In genomic region chr7:30743371-30744074, GRCh38 we compare ENCODE assay signal across 11 cellular contexts. TPM values are rescaled to one million over a fixed set of nuclear protein-coding genes. Genes with fewer than 3 reads are reported as not detected.
DNase-seq lines count a peak whose midpoint lies in the region; ATAC-seq and TF ChIP-seq lines count a peak whose summit lies in the region.
"Had no signal": no experiment of that assay in that cellular context is flagged by ENCODE, and none has a peak within 500 bp of the region (broad histone marks: within the 10 kb centered on the region; RNA-seq: fewer than 3 reads in every experiment).

No MANE protein-coding gene starts in this region.

- H3K4me3 ChIP-seq in Panc1 (ENCODE audit: low read depth in 2 of 2, low read length in 2 of 2) (no peak overlapping the region), adrenal gland (no peak overlapping the region)
- H3K4me3 ChIP-seq: thoracic aorta had no signal

- peak overlapping the region; percentile 24 for H3K27ac Mint-ChIP-seq in activated CD8-positive, alpha-beta memory T cell treated with anti-CD3 and anti-CD28 coated beads, Interleukin-2, amount 10 ng/mL, durations not matched to agents 7 days and 5 days
- peak overlapping the region; percentile 85 for H3K27ac Mint-ChIP-seq in stimulated activated effector memory CD8-positive, alpha-beta T cell treated with anti-CD3 and anti-CD28 coated beads, Interleukin-12 subunit alpha, Interleukin-12 subunit beta, amount 100 ng/mL, for 72 hours
- H3K27ac Mint-ChIP-seq: T-cell had no signal

- WGBS in adrenal gland, 4 donors: 59 to 81% (median 71%) methylated on average over 8 of the region's 8 CpGs

- H3K36me3 ChIP-seq in Panc1 (ENCODE audit: control insufficient read depth, insufficient read depth, low read length) (no peaks in the 10 kb centered on the region), adrenal gland (replicated peaks in 1 of 2) (no peaks in the 10 kb centered on the region)
- H3K36me3 ChIP-seq: thoracic aorta had no signal

- H3K4me3 Mint-ChIP-seq in activated CD8-positive, alpha-beta memory T cell treated with anti-CD3 and anti-CD28 coated beads, Interleukin-2, amount 10 ng/mL, durations not matched to agents 7 days and 5 days: no peak overlapping the region
- no peak overlapping the region for H3K4me3 Mint-ChIP-seq in stimulated activated effector memory CD8-positive, alpha-beta T cell treated with anti-CD3 and anti-CD28 coated beads, Interleukin-12 subunit alpha, Interleukin-12 subunit beta, amount 100 ng/mL, for 72 hours
- H3K4me3 Mint-ChIP-seq: T-cell had no signal

- H3K27ac ChIP-seq in Panc1 (ENCODE audit: low read length): no peak overlapping the region
- no peak overlapping the region for H3K27ac ChIP-seq in foreskin keratinocyte
- no peak overlapping the region for H3K27ac ChIP-seq in adrenal gland
- H3K27ac ChIP-seq: thoracic aorta had no signal

- peak; percentile 57 for TF ChIP-seq CTCF in Panc1 (IDR thresholded peaks at IDR 0.05)
- TF ChIP-seq CTCF in foreskin keratinocyte (conservative IDR thresholded peaks at IDR 0.05): peak; percentile 47
- TF ChIP-seq CTCF in adrenal gland (IDR thresholded peaks at IDR 0.05): peak in 2 of 6 experiments; percentile 16 to 22
- TF ChIP-seq CTCF in omental fat pad (IDR thresholded peaks at IDR 0.05): no peak

- POLR2A ChIA-PET in Panc1 (lab: Charles Lee): no interaction called here

- no peaks in the 10 kb centered on the region for H3K9me3 Mint-ChIP-seq in activated CD8-positive, alpha-beta memory T cell treated with anti-CD3 and anti-CD28 coated beads, Interleukin-2, amount 10 ng/mL, durations not matched to agents 7 days and 5 days (ENCODE audit: low read depth)
- no peaks in the 10 kb centered on the region for H3K9me3 Mint-ChIP-seq in stimulated activated effector memory CD8-positive, alpha-beta T cell treated with anti-CD3 and anti-CD28 coated beads, Interleukin-12 subunit alpha, Interleukin-12 subunit beta, amount 100 ng/mL, for 72 hours
- H3K9me3 Mint-ChIP-seq: T-cell had no signal

- CTCF ChIA-PET in activated CD8-positive, alpha-beta memory T cell treated with anti-CD3 and anti-CD28 coated beads, Interleukin-2, amount 10 ng/mL, durations not matched to agents 7 days and 5 days (lab: Charles Lee): no interaction called here
- CTCF ChIA-PET in Panc1 (lab: Charles Lee): no interaction called here

- H3K27me3 ChIP-seq in Panc1 (ENCODE audit: control insufficient read depth, insufficient read depth, low read length) (no peaks in the 10 kb centered on the region), foreskin keratinocyte (peaks cover 34% of the 10 kb centered on the region), adrenal gland (no peaks in the 10 kb centered on the region)

- H3K9me3 ChIP-seq in Panc1 (ENCODE audit: control insufficient read depth, insufficient read depth, low read depth, low read length): no peaks in the 10 kb centered on the region
- H3K9me3 ChIP-seq in adrenal gland (replicated peaks in 1 of 3): no peaks in the 10 kb centered on the region
- H3K9me3 ChIP-seq: thoracic aorta had no signal

- H3K27me3 Mint-ChIP-seq in activated CD8-positive, alpha-beta memory T cell treated with anti-CD3 and anti-CD28 coated beads, Interleukin-2, amount 10 ng/mL, durations not matched to agents 7 days and 5 days: no peaks in the 10 kb centered on the region
- H3K27me3 Mint-ChIP-seq: T-cell had no signal

- H3K36me3 Mint-ChIP-seq in activated CD8-positive, alpha-beta memory T cell treated with anti-CD3 and anti-CD28 coated beads, Interleukin-2, amount 10 ng/mL, durations not matched to agents 7 days and 5 days: no peaks in the 10 kb centered on the region
- H3K36me3 Mint-ChIP-seq in stimulated activated effector memory CD8-positive, alpha-beta T cell treated with anti-CD3 and anti-CD28 coated beads, Interleukin-12 subunit alpha, Interleukin-12 subunit beta, amount 100 ng/mL, for 72 hours: no peaks in the 10 kb centered on the region
- H3K36me3 Mint-ChIP-seq: T-cell had no signal

- intact Hi-C loops in Panc1 (cut with micrococcal nuclease; ENCODE audit: unreplicated experiment) (loop anchor here (5.0 kb wide), 1 partner anchor 116 kb away; no protein-coding TSS in a partner anchor), adrenal gland (cut with DNase I) (no loop called here)

- H3K4me1 ChIP-seq in Panc1 (ENCODE audit: control insufficient read depth, insufficient read depth, low read length) (no peaks in the 10 kb centered on the region), foreskin keratinocyte (no peaks in the 10 kb centered on the region), adrenal gland (replicated peaks in 1 of 2) (no peaks in the 10 kb centered on the region)

- DNase-seq in activated CD8-positive, alpha-beta memory T cell treated with anti-CD3 and anti-CD28 coated beads, Interleukin-2, amount 10 ng/mL, durations not matched to agents 7 days and 5 days: no peak
- DNase-seq in activated CD8-positive, alpha-beta memory T cell treated with anti-CD3 and anti-CD28 coated beads, Interleukin-2, amount 50 U/mL, for 4 hours: no peak
- DNase-seq in Panc1 (ENCODE audit: low read depth, low spot score) (no peak), foreskin keratinocyte (no peak), adrenal gland (no peak), omental fat pad (ENCODE audit: low spot score) (no peak)
- no peak for DNase-seq in stimulated activated effector memory CD8-positive, alpha-beta T cell treated with anti-CD3 and anti-CD28 coated beads, Interleukin-12 subunit alpha, Interleukin-12 subunit beta, amount 100 ng/mL, for 72 hours (ENCODE audit: low spot score in 2 of 2)
- DNase-seq: activated naive CD4-positive, alpha-beta T cell treated with anti-CD3 and anti-CD28 coated beads, Interleukin-2, amount 50 U/mL, for 16 hours had no signal

- no peak for ATAC-seq in activated CD8-positive, alpha-beta memory T cell treated with anti-CD3 and anti-CD28 coated beads, Interleukin-2, amount 10 ng/mL, durations not matched to agents 7 days and 5 days
- no peak for ATAC-seq in Panc1
- no peak for ATAC-seq in foreskin keratinocyte
- ATAC-seq in stimulated activated effector memory CD8-positive, alpha-beta T cell treated with anti-CD3 and anti-CD28 coated beads, Interleukin-12 subunit alpha, Interleukin-12 subunit beta, amount 100 ng/mL, for 72 hours: no peak
- no peak for ATAC-seq in GM18511 (IDR thresholded peaks at IDR 0.05; ENCODE audit: unreplicated experiment)
- ATAC-seq in omental fat pad (ENCODE audit: low FRiP score): no peak

- no peak for TF ChIP-seq POLR2A in adrenal gland (IDR thresholded peaks at IDR 0.05)

- in situ Hi-C loops in Panc1 (cut with HindIII; ENCODE audit: low pct_unique_long_range_greater_than_20kb, low sequenced_read_pairs): no loop called here

- H3K4me1 Mint-ChIP-seq in activated CD8-positive, alpha-beta memory T cell treated with anti-CD3 and anti-CD28 coated beads, Interleukin-2, amount 10 ng/mL, durations not matched to agents 7 days and 5 days: peaks cover 21% of the 10 kb centered on the region
- peaks cover 24% of the 10 kb centered on the region for H3K4me1 Mint-ChIP-seq in stimulated activated effector memory CD8-positive, alpha-beta T cell treated with anti-CD3 and anti-CD28 coated beads, Interleukin-12 subunit alpha, Interleukin-12 subunit beta, amount 100 ng/mL, for 72 hours

- BruUV-seq in Panc1 (replicated peaks; lab: Mats Ljungman, UMichigan): no TSS peak

RNA-seq across cellular contexts. Expression of gene INMT, which starts 8.4 kb away (rescaled TPM):
- under 1 TPM in 1 of 2 experiments, not detected in 1; 0.12 TPM for total RNA-seq in activated CD8-positive, alpha-beta memory T cell treated with anti-CD3 and anti-CD28 coated beads, Interleukin-2, amount 10 ng/mL, durations not matched to agents 7 days and 5 days
- total RNA-seq in Panc1 (2021; ENCODE audit: unreplicated experiment) (0.13 TPM), foreskin keratinocyte (not detected in 2 replicates), adrenal gland (100 to 1,000 TPM; 113 to 392 (median 168) TPM), omental fat pad (100 to 1,000 TPM; 156 to 545 (median 222) TPM)
- not detected for polyA plus RNA-seq in Panc1 (2012; ENCODE audit: insufficient read length)
- polyA plus RNA-seq in foreskin keratinocyte (not detected in 2 replicates), adrenal gland (100 to 1,000 TPM in 1 of 3 donors, 10 to 100 TPM in 2; 37.2 to 174 (median 68.6) TPM)

RNA-seq across cellular contexts. Expression of gene MINDY4, which starts 27.7 kb away (rescaled TPM):
- 1 to 10 TPM; 1.1 to 1.3 TPM for total RNA-seq in activated CD8-positive, alpha-beta memory T cell treated with anti-CD3 and anti-CD28 coated beads, Interleukin-2, amount 10 ng/mL, durations not matched to agents 7 days and 5 days
- 6.2 TPM for total RNA-seq in Panc1 (2021; ENCODE audit: unreplicated experiment)
- 5.6 TPM for polyA plus RNA-seq in Panc1 (2012; ENCODE audit: insufficient read length)
- total RNA-seq in foreskin keratinocyte: 3.0 and 3.5 TPM in 2 replicates
- polyA plus RNA-seq in foreskin keratinocyte: 0.97 and 1.4 TPM in 2 replicates
- 10 to 100 TPM in 3 of 8 donors, 1 to 10 TPM in 5; 4.8 to 19.9 (median 7.5) TPM for total RNA-seq in adrenal gland
- polyA plus RNA-seq in adrenal gland: 1 to 10 TPM; 5.7 to 7.3 (median 6.8) TPM
- total RNA-seq in omental fat pad: 10 to 100 TPM; 11.0 to 30.9 (median 18.9) TPM

Comparison
In these comparisons a context has a peak if more than half of its experiments do, and no peak if none do; other contexts are left out.
1. CTCF ChIP-seq: peak in Panc1 (single experiment) and foreskin keratinocyte (single experiment); none in omental fat pad (0 of 3).
2. RNA of gene INMT, which starts 8.4 kb away (total RNA-seq): 156 to 545 TPM in omental fat pad and 113 to 392 TPM in adrenal gland; 0.13 TPM in Panc1 (single experiment), 0.12 TPM in activated CD8-positive, alpha-beta memory T cell treated with anti-CD3 and anti-CD28 coated beads, Interleukin-2, amount 10 ng/mL, durations not matched to agents 7 days and 5 days and not detected in foreskin keratinocyte; every median in the first group is over 100 times any median in the second.